10 cellular contexts compared by ENCODE assay signal in genomic region chr17:68289473-68289872, GRCh38. TPM values are rescaled to one million over a fixed set of nuclear protein-coding genes. Genes with fewer than 3 reads are reported as not detected.
A peak's percentile ranks its signal among the peaks of the same experiment; 100 is the strongest.
DNase-seq lines count a peak whose midpoint lies in the region; ATAC-seq and TF ChIP-seq lines count a peak whose summit lies in the region.
"Had no signal": no experiment of that assay in that cellular context is flagged by ENCODE, and none has a peak within 500 bp of the region (broad histone marks: within the 10 kb centered on the region; RNA-seq: fewer than 3 reads in every experiment).

No MANE protein-coding gene starts in this region.

- no peaks in the 10 kb centered on the region for H4K20me1 ChIP-seq in osteoblast (ENCODE audit: insufficient read depth, low read length)

- peaks cover 41 to 56% of the 10 kb centered on the region in 2 donors for H3K4me1 Mint-ChIP-seq in effector memory CD8-positive, alpha-beta T cell (ENCODE audit: low read depth in 2 of 2)

- no peaks in the 10 kb centered on the region for H3K27me3 Mint-ChIP-seq in effector memory CD8-positive, alpha-beta T cell

- no peaks in the 10 kb centered on the region for H3K9me3 ChIP-seq in osteoblast (ENCODE audit: low read depth, low read length)

- H3K79me2 ChIP-seq in osteoblast (ENCODE audit: insufficient read depth, low read length): peaks cover 10% of the 10 kb centered on the region

- H3K4me2 ChIP-seq in osteoblast (ENCODE audit: insufficient read depth, low read length): peak overlapping the region; percentile 82

- H3K4me3 ChIP-seq in NB4 (ENCODE audit: low read depth, low read length): peak overlapping the region; percentile 85
- H3K4me3 ChIP-seq in osteoblast (ENCODE audit: insufficient read depth, low read length): peak overlapping the region; percentile 84

- H2AFZ ChIP-seq in osteoblast (ENCODE audit: low read length): no peak overlapping the region

- DNase-seq in ELR (ENCODE audit: low read depth) (peak; percentile 27), NB4 (ENCODE audit: low read depth) (no peak), osteoblast (ENCODE audit: insufficient read length, low spot score, missing footprints) (peak; percentile 81), CD1c-positive myeloid dendritic cell (ENCODE audit: extremely low spot score) (no peak), NCI-H1417 treated with DMSO at 0.1 percent for 48 hours (lab: John Stamatoyannopoulos, UW) (no peak), mesenteric fat pad (ENCODE audit: low spot score) (no peak)
- DNase-seq in effector memory CD8-positive, alpha-beta T cell: no peak
- no peak for DNase-seq in stimulated activated naive CD4-positive, alpha-beta T cell (lab: John Stamatoyannopoulos, UW)
- DNase-seq: left ventricle myocardium superior had no signal

- TF ChIP-seq CTCF in NB4 (IDR thresholded peaks at IDR 0.05; ENCODE audit: low read depth, low read length) (no peak), osteoblast (IDR thresholded peaks at IDR 0.05; ENCODE audit: extremely low read depth, low read depth, low read length) (no peak)

- peaks cover 3% of the 10 kb centered on the region for H3K27me3 ChIP-seq in osteoblast (ENCODE audit: insufficient read depth, low read length)

- no peaks in the 10 kb centered on the region for H3K36me3 ChIP-seq in osteoblast (ENCODE audit: insufficient read depth, low read length)

- peaks cover 25% of the 10 kb centered on the region for H3K4me1 ChIP-seq in osteoblast (ENCODE audit: insufficient read depth, low read length)

- peak overlapping the region; percentile 100 for H3K27ac Mint-ChIP-seq in effector memory CD8-positive, alpha-beta T cell

- H3K27ac ChIP-seq in osteoblast (ENCODE audit: low read depth, low read length): peak overlapping the region; percentile 67

- TF ChIP-seq POLR2A in NB4 (IDR thresholded peaks at IDR 0.05; ENCODE audit: extremely low read depth, insufficient read length): no peak

- peaks cover 33% of the 10 kb centered on the region for H3K36me3 Mint-ChIP-seq in effector memory CD8-positive, alpha-beta T cell (ENCODE audit: insufficient read depth)

- no peaks in the 10 kb centered on the region for H3K9me3 Mint-ChIP-seq in effector memory CD8-positive, alpha-beta T cell

- peak overlapping the region; percentile 98 to 100 for H3K4me3 Mint-ChIP-seq in effector memory CD8-positive, alpha-beta T cell

- ATAC-seq in effector memory CD8-positive, alpha-beta T cell (replicated peaks): no peak
- ATAC-seq: Right ventricle myocardium inferior had no signal

RNA-seq across cellular contexts. Expression of gene SLC16A6, which starts 1.5 kb away (rescaled TPM):
- total RNA-seq in osteoblast (1.4 and 3.8 TPM in 2 replicates), mesenteric fat pad (8.4 TPM)
- total RNA-seq: left ventricle myocardium superior had no signal

RNA-seq across cellular contexts. Expression of gene ARSG, which starts 1.8 kb away (rescaled TPM):
- total RNA-seq in osteoblast (7.6 and 7.7 TPM in 2 replicates), mesenteric fat pad (4.3 TPM)

RNA-seq across cellular contexts. Expression of gene AMZ2, which starts 41.6 kb away (rescaled TPM):
- total RNA-seq in osteoblast (80.3 and 84.0 TPM in 2 replicates), mesenteric fat pad (49.7 TPM)

Comparison
In these comparisons a context has a peak if more than half of its experiments do, and no peak if none do; other contexts are left out.
1. DNase-seq: peak in ELR (single experiment) and osteoblast (single experiment); none in NB4 (single experiment), effector memory CD8-positive, alpha-beta T cell (0 of 3), CD1c-positive myeloid dendritic cell (single experiment), NCI-H1417 treated with DMSO at 0.1 percent for 48 hours (single experiment), stimulated activated naive CD4-positive, alpha-beta T cell (0 of 6) and mesenteric fat pad (single experiment).